In the genomic region with DNA sequence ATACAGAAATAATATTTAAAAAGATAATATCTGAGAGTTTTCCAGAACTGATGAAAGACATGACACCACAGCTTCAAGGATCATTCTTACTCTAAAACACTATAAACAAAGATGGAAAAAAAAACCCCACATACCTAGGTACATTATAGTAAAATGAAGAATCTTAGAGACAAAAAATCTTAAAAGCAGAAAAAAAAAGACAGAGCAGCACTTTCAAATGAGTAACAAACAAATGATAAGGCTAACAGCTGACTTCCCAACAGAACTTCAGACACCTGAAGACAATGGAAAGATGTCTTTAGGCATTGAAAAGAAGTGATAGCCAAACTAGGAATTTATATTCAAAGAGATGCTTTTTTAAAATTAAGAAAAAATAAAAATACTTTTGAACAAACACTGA, we compare ENCODE assay signal across 26 cellular contexts. TPM values are rescaled to one million over a fixed set of nuclear protein-coding genes. Genes with fewer than 3 reads are reported as not detected.
"Had no signal": no experiment of that assay in that cellular context is flagged by ENCODE, and none has a peak within 500 bp of the region (broad histone marks: within the 10 kb centered on the region; RNA-seq: fewer than 3 reads in every experiment).

No MANE protein-coding gene starts in this region.

- H3K27me3 ChIP-seq: hepatocyte, ovary, sigmoid colon, spleen, suprapubic skin, tibial artery, upper lobe of right lung had no signal

- DNase-seq: islet precursor cell; left ventricle myocardium inferior; mesendoderm; naive thymus-derived CD4-positive, alpha-beta T cell; ovary; posterior cingulate gyrus; retina; right cardiac atrium; sigmoid colon; small intestine; spleen; stimulated activated CD4-positive, alpha-beta T cell treated with anti-CD3 and anti-CD28 coated beads, Interleukin-4, amount 100 ng/mL, for 24 hours; stimulated activated naive CD4-positive, alpha-beta T cell; tibial artery; trophoblast cell; upper lobe of right lung had no signal

- H3K27ac ChIP-seq: hepatocyte, left ventricle myocardium inferior, ovary, prostate gland, sigmoid colon, spleen, suprapubic skin, thoracic aorta, tibial artery, upper lobe of right lung had no signal

- H3K4me3 ChIP-seq: hepatocyte, left ventricle myocardium inferior, lung, ovary, prostate gland, sigmoid colon, spleen, suprapubic skin, thoracic aorta, tibial artery, upper lobe of right lung had no signal

- H3K4me1 Mint-ChIP-seq: mesothelial cell of epicardium; naive thymus-derived CD4-positive, alpha-beta T cell; stimulated activated effector memory CD8-positive, alpha-beta T cell treated with anti-CD3 and anti-CD28 coated beads, Interleukin-12 subunit alpha, Interleukin-12 subunit beta, amount 100 ng/mL, for 72 hours had no signal

- H3K27ac Mint-ChIP-seq: mesothelial cell of epicardium; naive thymus-derived CD4-positive, alpha-beta T cell; natural killer cell treated with Interleukin-12 subunit alpha and Interleukin-12 subunit beta and Interleukin-15 and Interleukin-18, amount 100 ng/mL, for 72 hours; stimulated activated effector memory CD8-positive, alpha-beta T cell treated with anti-CD3 and anti-CD28 coated beads, Interleukin-12 subunit alpha, Interleukin-12 subunit beta, amount 100 ng/mL, for 72 hours; stimulated activated naive CD8-positive, alpha-beta T cell treated with anti-CD3 and anti-CD28 coated beads, Interleukin-15, Interleukin-2, amounts not matched to agents 100 ng/mL and 50 ng/mL, for 24 hours had no signal

- H3K4me2 ChIP-seq: hepatocyte had no signal

- H3K79me2 ChIP-seq: hepatocyte had no signal

- ATAC-seq: naive thymus-derived CD4-positive, alpha-beta T cell; natural killer cell treated with Interleukin-12 subunit alpha and Interleukin-12 subunit beta and Interleukin-15 and Interleukin-18, amount 100 ng/mL, for 72 hours; right cardiac atrium; stimulated activated effector memory CD8-positive, alpha-beta T cell treated with anti-CD3 and anti-CD28 coated beads, Interleukin-12 subunit alpha, Interleukin-12 subunit beta, amount 100 ng/mL, for 72 hours; upper lobe of right lung had no signal

- H3K36me3 ChIP-seq: left ventricle myocardium inferior, ovary, prostate gland, sigmoid colon, spleen, suprapubic skin, thoracic aorta, tibial artery, upper lobe of right lung had no signal

- H3K4me3 Mint-ChIP-seq: mesothelial cell of epicardium; naive thymus-derived CD4-positive, alpha-beta T cell; natural killer cell treated with Interleukin-12 subunit alpha and Interleukin-12 subunit beta and Interleukin-15 and Interleukin-18, amount 100 ng/mL, for 72 hours; stimulated activated effector memory CD8-positive, alpha-beta T cell treated with anti-CD3 and anti-CD28 coated beads, Interleukin-12 subunit alpha, Interleukin-12 subunit beta, amount 100 ng/mL, for 72 hours; stimulated activated naive CD8-positive, alpha-beta T cell treated with anti-CD3 and anti-CD28 coated beads, Interleukin-15, Interleukin-2, amounts not matched to agents 100 ng/mL and 50 ng/mL, for 24 hours had no signal

- H3K4me1 ChIP-seq: left ventricle myocardium inferior, prostate gland, sigmoid colon, spleen, suprapubic skin, upper lobe of right lung had no signal

- H3K36me3 Mint-ChIP-seq: natural killer cell treated with Interleukin-12 subunit alpha and Interleukin-12 subunit beta and Interleukin-15 and Interleukin-18, amount 100 ng/mL, for 72 hours; stimulated activated effector memory CD8-positive, alpha-beta T cell treated with anti-CD3 and anti-CD28 coated beads, Interleukin-12 subunit alpha, Interleukin-12 subunit beta, amount 100 ng/mL, for 72 hours had no signal

- H3K9me3 ChIP-seq: ovary, prostate gland, thoracic aorta, tibial artery had no signal

- H2AFZ ChIP-seq: hepatocyte had no signal

RNA-seq across cellular contexts. Expression of a gene that starts 21.2 kb away (rescaled TPM):
- total RNA-seq: myocyte had no signal
